ENCODE assay signal across 28 cellular contexts in the genomic region with DNA sequence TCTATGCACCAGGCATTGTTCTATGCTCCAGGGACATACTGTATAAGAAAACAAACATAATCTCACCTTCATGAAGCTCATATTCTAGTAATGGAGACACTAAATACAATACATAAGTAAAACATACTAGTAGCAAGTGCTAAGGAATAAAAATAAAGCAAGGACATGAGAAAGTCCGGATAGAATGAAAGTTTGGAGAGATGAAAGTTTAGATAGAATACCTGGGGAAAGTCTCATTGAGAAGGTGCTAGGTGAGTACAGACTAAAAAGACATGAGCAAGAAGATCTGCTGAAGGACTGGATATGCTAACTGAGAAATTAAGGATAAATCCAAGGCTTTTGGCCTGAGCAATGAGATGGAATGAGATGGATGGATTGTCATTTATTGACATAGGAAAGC.
"Had no signal": no experiment of that assay in that cellular context is flagged by ENCODE, and none has a peak within 500 bp of the region (broad histone marks: within the 10 kb centered on the region; RNA-seq: fewer than 3 reads in every experiment).

No MANE protein-coding gene starts in this region.

- H3K4me1 ChIP-seq: stomach, suprapubic skin, testis, thyroid gland, tibial artery, tibial nerve, upper lobe of right lung, uterus, vagina had no signal

- H3K27ac Mint-ChIP-seq: stimulated activated effector memory CD8-positive, alpha-beta T cell treated with anti-CD3 and anti-CD28 coated beads, Interleukin-12 subunit alpha, Interleukin-12 subunit beta, amount 100 ng/mL, for 72 hours; stimulated activated memory B cell treated with anti-CD40 and anti-IgM and Interleukin-4, amounts not matched to agents 10 μg/mL and 1 μg/mL and 100 μg/mL, for 72 hours; stimulated activated naive B cell treated with anti-CD40 and anti-IgM and Interleukin-4, amounts not matched to agents 10 μg/mL and 1 μg/mL and 100 μg/mL, for 72 hours; stimulated activated naive CD8-positive, alpha-beta T cell treated with anti-CD3 and anti-CD28 coated beads, Interleukin-15, Interleukin-2, amounts not matched to agents 100 ng/mL and 50 ng/mL, for 24 hours; type B pancreatic cell had no signal

- H3K9me3 Mint-ChIP-seq: stimulated activated effector memory CD8-positive, alpha-beta T cell treated with anti-CD3 and anti-CD28 coated beads, Interleukin-12 subunit alpha, Interleukin-12 subunit beta, amount 100 ng/mL, for 72 hours; stimulated activated memory B cell treated with anti-CD40 and anti-IgM and Interleukin-4, amounts not matched to agents 10 μg/mL and 1 μg/mL and 100 μg/mL, for 72 hours; stimulated activated naive B cell treated with anti-CD40 and anti-IgM and Interleukin-4, amounts not matched to agents 10 μg/mL and 1 μg/mL and 100 μg/mL, for 72 hours; stimulated activated naive CD8-positive, alpha-beta T cell treated with anti-CD3 and anti-CD28 coated beads, Interleukin-15, amount 100 ng/mL, for 72 hours; stimulated activated naive CD8-positive, alpha-beta T cell treated with anti-CD3 and anti-CD28 coated beads, Interleukin-15, Interleukin-2, amounts not matched to agents 100 ng/mL and 50 ng/mL, for 24 hours; type B pancreatic cell had no signal

- H3K4me1 Mint-ChIP-seq: stimulated activated effector memory CD8-positive, alpha-beta T cell treated with anti-CD3 and anti-CD28 coated beads, Interleukin-12 subunit alpha, Interleukin-12 subunit beta, amount 100 ng/mL, for 72 hours; stimulated activated memory B cell treated with anti-CD40 and anti-IgM and Interleukin-4, amounts not matched to agents 10 μg/mL and 1 μg/mL and 100 μg/mL, for 72 hours; stimulated activated naive CD8-positive, alpha-beta T cell treated with anti-CD3 and anti-CD28 coated beads, Interleukin-15, amount 100 ng/mL, for 72 hours had no signal

- H3K27ac ChIP-seq: stomach, suprapubic skin, testis, thoracic aorta, thyroid gland, tibial artery, tibial nerve, transverse colon, upper lobe of left lung, upper lobe of right lung, uterus, vagina had no signal

- H3K27me3 Mint-ChIP-seq: stimulated activated memory B cell treated with anti-CD40 and anti-IgM and Interleukin-4, amounts not matched to agents 10 μg/mL and 1 μg/mL and 100 μg/mL, for 72 hours; stimulated activated naive B cell treated with anti-CD40 and anti-IgM and Interleukin-4, amounts not matched to agents 10 μg/mL and 1 μg/mL and 100 μg/mL, for 72 hours; stimulated activated naive CD8-positive, alpha-beta T cell treated with anti-CD3 and anti-CD28 coated beads, Interleukin-15, amount 100 ng/mL, for 72 hours; stimulated activated naive CD8-positive, alpha-beta T cell treated with anti-CD3 and anti-CD28 coated beads, Interleukin-15, Interleukin-2, amounts not matched to agents 100 ng/mL and 50 ng/mL, for 24 hours; type B pancreatic cell had no signal

- DNase-seq: stimulated activated CD4-positive, alpha-beta T cell treated with anti-CD3 and anti-CD28 coated beads, Interleukin-2, amount 100 ng/mL, for 48 hours; stimulated activated CD4-positive, alpha-beta T cell treated with anti-CD3 and anti-CD28 coated beads, Interleukin-4, amount 100 ng/mL, for 1 hour; stimulated activated CD4-positive, alpha-beta T cell treated with anti-CD3 and anti-CD28 coated beads, Interleukin-4, amount 100 ng/mL, for 24 hours; stimulated activated CD4-positive, alpha-beta T cell treated with anti-CD3 and anti-CD28 coated beads, Interleukin-4, amount 100 ng/mL, for 4 hours; stimulated activated CD8-positive, alpha-beta memory T cell treated with anti-CD3 and anti-CD28 coated beads, Interleukin-4, amount 100 ng/mL, for 48 hours; stimulated activated naive B cell treated with anti-CD40 and anti-IgM and Interleukin-4, amounts not matched to agents 10 μg/mL and 1 μg/mL and 100 μg/mL, for 72 hours; stimulated activated naive CD4-positive, alpha-beta T cell; stimulated activated naive CD4-positive, alpha-beta T cell treated with Interleukin-2 at 50 U/mL for 16 hours; stimulated activated naive CD8-positive, alpha-beta T cell treated with anti-CD3 and anti-CD28 coated beads, Interleukin-15, amount 100 ng/mL, for 72 hours; stimulated activated naive CD8-positive, alpha-beta T cell treated with anti-CD3 and anti-CD28 coated beads, Interleukin-15, Interleukin-2, amounts not matched to agents 100 U/mL and 50 U/mL, for 24 hours; stomach; substantia nigra; testis; thyroid gland; tibial artery; transverse colon; trophoblast cell; upper lobe of left lung; upper lobe of right lung; uterus had no signal

- H3K9me3 ChIP-seq: stomach, suprapubic skin, testis, thoracic aorta, thyroid gland, tibial artery, tibial nerve, transverse colon, upper lobe of left lung, upper lobe of right lung, uterus, vagina had no signal

- H3K4me3 ChIP-seq: stomach, suprapubic skin, testis, thoracic aorta, thyroid gland, tibial artery, tibial nerve, transverse colon, upper lobe of left lung, upper lobe of right lung, uterus, vagina had no signal

- H3K36me3 ChIP-seq: uterus had no signal

- H3K4me3 Mint-ChIP-seq: stimulated activated effector memory CD8-positive, alpha-beta T cell treated with anti-CD3 and anti-CD28 coated beads, Interleukin-12 subunit alpha, Interleukin-12 subunit beta, amount 100 ng/mL, for 72 hours; stimulated activated memory B cell treated with anti-CD40 and anti-IgM and Interleukin-4, amounts not matched to agents 10 μg/mL and 1 μg/mL and 100 μg/mL, for 72 hours; stimulated activated naive B cell treated with anti-CD40 and anti-IgM and Interleukin-4, amounts not matched to agents 10 μg/mL and 1 μg/mL and 100 μg/mL, for 72 hours; stimulated activated naive CD8-positive, alpha-beta T cell treated with anti-CD3 and anti-CD28 coated beads, Interleukin-15, amount 100 ng/mL, for 72 hours; stimulated activated naive CD8-positive, alpha-beta T cell treated with anti-CD3 and anti-CD28 coated beads, Interleukin-15, Interleukin-2, amounts not matched to agents 100 ng/mL and 50 ng/mL, for 24 hours; type B pancreatic cell had no signal
